In genomic region chr4:112862318-112862674, GRCh38 we compare ENCODE assay signal across 29 cellular contexts.
DNase-seq lines count a peak whose midpoint lies in the region; ATAC-seq, FAIRE-seq and TF ChIP-seq lines count a peak whose summit lies in the region.
"Had no signal": no experiment of that assay in that cellular context is flagged by ENCODE, and none has a peak within 500 bp of the region (broad histone marks: within the 10 kb centered on the region; RNA-seq: fewer than 3 reads in every experiment).

No MANE protein-coding gene starts in this region.

- H3K36me3 ChIP-seq in thoracic aorta: no peaks in the 10 kb centered on the region
- H3K36me3 ChIP-seq: BLaER1 had no signal

- DNase-seq in neural crest cell (ENCODE audit: low read depth, low spot score) (no peak), thoracic aorta (ENCODE audit: low spot score) (no peak), GM10248 (ENCODE audit: extremely low spot score) (no peak), COLO668 (lab: John Stamatoyannopoulos, UW; ENCODE audit: unreplicated experiment) (no peak)
- DNase-seq in activated T-cell treated with anti-CD3 and anti-CD28 coated beads, Interleukin-2, amount 50 U/mL, for 1 hour: no peak
- DNase-seq: activated effector memory CD4-positive, alpha-beta T cell treated with anti-CD3 and anti-CD28 coated beads, Interleukin-2, amount 50 U/mL, for 16 hours; activated naive CD8-positive, alpha-beta T cell treated with anti-CD3 and anti-CD28 coated beads, Interleukin-2, amount 10 ng/mL, durations not matched to agents 7 days and 5 days; activated T-cell treated with anti-CD3 and anti-CD28 coated beads for 4 hours; central memory CD4-positive, alpha-beta T cell; COR-L47; dermis blood vessel endothelial cell; DMS79; GF-D8; HFFc6; MV-4-11; NCI-H1694 treated with DMSO at 0.1 percent for 48 hours; NCI-H2171; NCI-H510A had no signal

- no peaks in the 10 kb centered on the region for H3K36me3 Mint-ChIP-seq in neural crest cell (ENCODE audit: low read depth)
- H3K36me3 Mint-ChIP-seq: activated naive CD8-positive, alpha-beta T cell treated with anti-CD3 and anti-CD28 coated beads, Interleukin-2, amount 10 ng/mL, durations not matched to agents 7 days and 5 days; natural killer cell treated with Interleukin-12 subunit alpha and Interleukin-12 subunit beta and Interleukin-15 and Interleukin-18, amount 100 ng/mL, for 72 hours had no signal

- TF ChIP-seq CTCF in VCaP (conservative IDR thresholded peaks at IDR 0.05): no peak
- no peak for TF ChIP-seq CTCF in neural crest cell (conservative IDR thresholded peaks at IDR 0.05)
- no peak for TF ChIP-seq CTCF in thoracic aorta (IDR thresholded peaks at IDR 0.05)
- TF ChIP-seq CTCF in GM10248 (IDR thresholded peaks at IDR 0.05; ENCODE audit: control extremely low read depth, extremely low read depth, low read depth, missing control alignments): no peak

- H3K27ac ChIP-seq in VCaP (peak overlapping the region; percentile 14; the same call in 1 of the 2 replicates), thoracic aorta (peak overlapping the region in 1 of 2 donors; percentile 27)
- H3K27ac ChIP-seq: BLaER1, RWPE1 had no signal

- peaks cover 8 to 12% of the 10 kb centered on the region in 2 donors for H3K4me1 ChIP-seq in thoracic aorta (ENCODE audit: control insufficient read depth in 1 of 2, low read depth in 2 of 2)
- H3K4me1 ChIP-seq: BLaER1 had no signal

- H3K4me1 Mint-ChIP-seq in neural crest cell: peaks cover 48% of the 10 kb centered on the region
- H3K4me1 Mint-ChIP-seq: activated naive CD8-positive, alpha-beta T cell treated with anti-CD3 and anti-CD28 coated beads, Interleukin-2, amount 10 ng/mL, durations not matched to agents 7 days and 5 days had no signal

- H3K9me3 Mint-ChIP-seq in neural crest cell: no peaks in the 10 kb centered on the region
- H3K9me3 Mint-ChIP-seq: activated naive CD8-positive, alpha-beta T cell treated with anti-CD3 and anti-CD28 coated beads, Interleukin-2, amount 10 ng/mL, durations not matched to agents 7 days and 5 days; HFFc6; natural killer cell treated with Interleukin-12 subunit alpha and Interleukin-12 subunit beta and Interleukin-15 and Interleukin-18, amount 100 ng/mL, for 72 hours; stimulated activated naive CD8-positive, alpha-beta T cell treated with anti-CD3 and anti-CD28 coated beads, Interleukin-15, Interleukin-2, amounts not matched to agents 100 ng/mL and 50 ng/mL, for 24 hours had no signal

- H3K4me3 Mint-ChIP-seq in neural crest cell: peak overlapping the region; percentile 0
- H3K4me3 Mint-ChIP-seq: activated naive CD8-positive, alpha-beta T cell treated with anti-CD3 and anti-CD28 coated beads, Interleukin-2, amount 10 ng/mL, durations not matched to agents 7 days and 5 days; HFFc6; natural killer cell treated with Interleukin-12 subunit alpha and Interleukin-12 subunit beta and Interleukin-15 and Interleukin-18, amount 100 ng/mL, for 72 hours; stimulated activated naive CD8-positive, alpha-beta T cell treated with anti-CD3 and anti-CD28 coated beads, Interleukin-15, Interleukin-2, amounts not matched to agents 100 ng/mL and 50 ng/mL, for 24 hours had no signal

- ATAC-seq in thoracic aorta (ENCODE audit: insufficient number of reproducible peaks, low FRiP score, low read depth): no peak
- no peak for ATAC-seq in GM18498 (IDR thresholded peaks at IDR 0.05; ENCODE audit: unreplicated experiment)
- ATAC-seq: natural killer cell treated with Interleukin-12 subunit alpha and Interleukin-12 subunit beta and Interleukin-15 and Interleukin-18, amount 100 ng/mL, for 72 hours had no signal

- H3K27me3 ChIP-seq in thoracic aorta (replicated peaks; ENCODE audit: insufficient read depth): no peaks in the 10 kb centered on the region
- H3K27me3 ChIP-seq: BLaER1 had no signal

- peak overlapping the region; percentile 32 for H3K4me3 ChIP-seq in thoracic aorta
- H3K4me3 ChIP-seq: BLaER1 had no signal

- H3K27ac Mint-ChIP-seq in neural crest cell (ENCODE audit: unreplicated experiment): peak overlapping the region; percentile 64
- H3K27ac Mint-ChIP-seq: activated naive CD8-positive, alpha-beta T cell treated with anti-CD3 and anti-CD28 coated beads, Interleukin-2, amount 10 ng/mL, durations not matched to agents 7 days and 5 days; HFFc6; natural killer cell treated with Interleukin-12 subunit alpha and Interleukin-12 subunit beta and Interleukin-15 and Interleukin-18, amount 100 ng/mL, for 72 hours; stimulated activated naive CD8-positive, alpha-beta T cell treated with anti-CD3 and anti-CD28 coated beads, Interleukin-15, Interleukin-2, amounts not matched to agents 100 ng/mL and 50 ng/mL, for 24 hours had no signal

- peak; percentile 94 for FAIRE-seq in endometrium (lab: Jason Lieb, UNC)
- FAIRE-seq: astrocyte, endothelial cell of umbilical vein, keratinocyte, TTC549 had no signal

- H3K27me3 Mint-ChIP-seq in neural crest cell (ENCODE audit: low read depth): no peaks in the 10 kb centered on the region
- H3K27me3 Mint-ChIP-seq: natural killer cell treated with Interleukin-12 subunit alpha and Interleukin-12 subunit beta and Interleukin-15 and Interleukin-18, amount 100 ng/mL, for 72 hours had no signal

- no peaks in the 10 kb centered on the region for H3K9me3 ChIP-seq in thoracic aorta
- H3K9me3 ChIP-seq: BLaER1 had no signal

- CTCF ChIA-PET in GM10248 (lab: Yijun Ruan, JAX): interaction anchor here (0.8 to 1.4 kb wide), 3 partner anchors 16 to 76 kb away, joined by 3 to 5 read pairs (median 4); no protein-coding TSS in a partner anchor

- POLR2A ChIA-PET in GM10248 (lab: Yijun Ruan, JAX): no interaction called here
